ENCODE assay signal across 20 cellular contexts in the genomic region with DNA sequence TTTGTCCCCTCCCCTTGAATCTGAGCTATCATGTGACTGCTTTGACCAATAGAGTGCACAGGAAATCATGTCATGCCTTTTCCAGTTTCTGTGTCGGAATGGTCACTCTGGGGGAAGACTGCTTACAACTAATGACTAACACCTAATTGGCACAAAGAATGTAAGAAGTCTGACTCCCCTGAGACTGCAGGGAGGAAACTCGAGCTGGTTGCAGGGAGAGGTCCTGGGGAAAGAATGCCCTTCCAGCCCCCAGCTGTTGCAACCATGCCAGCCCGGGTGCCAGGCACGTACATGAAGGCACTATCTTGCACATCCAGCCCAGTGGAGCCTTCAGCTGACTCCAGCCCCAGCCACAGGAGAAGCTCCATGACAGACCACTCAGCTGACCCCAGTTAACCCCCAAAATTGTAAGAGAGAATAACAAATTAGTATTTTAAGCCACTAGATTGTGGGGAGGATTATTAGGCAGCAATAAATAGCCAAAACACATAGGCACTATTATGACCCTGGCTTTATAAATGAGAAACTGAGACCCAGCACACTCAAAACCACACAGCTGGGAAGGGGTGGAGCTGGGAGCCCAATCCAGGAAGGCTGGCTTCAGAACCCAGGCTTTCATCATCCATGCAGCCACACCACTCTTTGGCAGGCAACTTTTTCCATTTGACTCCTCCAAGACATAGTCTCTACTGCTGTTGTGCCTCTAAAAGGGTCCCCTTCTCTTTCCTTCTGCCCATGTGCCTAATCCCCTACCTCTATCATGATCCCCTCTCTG.
DNase-seq lines count a peak whose midpoint lies in the region; ATAC-seq and TF ChIP-seq lines count a peak whose summit lies in the region.
"Had no signal": no experiment of that assay in that cellular context is flagged by ENCODE, and none has a peak within 500 bp of the region (broad histone marks: within the 10 kb centered on the region; RNA-seq: fewer than 3 reads in every experiment).

No MANE protein-coding gene starts in this region.

- intact Hi-C loops in mucosa of descending colon (cut with DNase I, micrococcal nuclease): no loop called here

- H3K27ac Mint-ChIP-seq in chondrocyte (ENCODE audit: unreplicated experiment): peak overlapping the region; percentile 19
- H3K27ac Mint-ChIP-seq: mesothelial cell of epicardium, T-cell had no signal

- ATAC-seq in GM21717 (IDR thresholded peaks at IDR 0.05; ENCODE audit: unreplicated experiment): no peak
- no peak for ATAC-seq in HG03457 (IDR thresholded peaks at IDR 0.05; ENCODE audit: unreplicated experiment)
- ATAC-seq in mucosa of descending colon: no peak
- ATAC-seq: T-cell had no signal

- H3K4ac ChIP-seq in mesendoderm (ENCODE audit: low read depth, low read length): no peak overlapping the region

- no peaks in the 10 kb centered on the region for H3K79me1 ChIP-seq in mesendoderm (ENCODE audit: low read length)

- H3K36me3 Mint-ChIP-seq in chondrocyte (ENCODE audit: low read depth): no peaks in the 10 kb centered on the region
- H3K36me3 Mint-ChIP-seq: mesothelial cell of epicardium, T-cell had no signal

- no peak for TF ChIP-seq CTCF in chondrocyte (IDR thresholded peaks at IDR 0.05)
- no peak for TF ChIP-seq CTCF in mucosa of descending colon (IDR thresholded peaks at IDR 0.05)

- H3K36me3 ChIP-seq in mesendoderm (ENCODE audit: control insufficient read depth, insufficient read depth, low read length) (no peaks in the 10 kb centered on the region), mucosa of descending colon (ENCODE audit: low read depth) (no peaks in the 10 kb centered on the region)
- H3K36me3 ChIP-seq: uterus had no signal

- H3K4me3 Mint-ChIP-seq in chondrocyte (ENCODE audit: unreplicated experiment): no peak overlapping the region
- H3K4me3 Mint-ChIP-seq: central memory CD8-positive, alpha-beta T cell; mesothelial cell of epicardium; T-cell had no signal

- no peaks in the 10 kb centered on the region for H3K9me3 Mint-ChIP-seq in chondrocyte (ENCODE audit: low read depth)
- H3K9me3 Mint-ChIP-seq: central memory CD8-positive, alpha-beta T cell; mesothelial cell of epicardium had no signal

- H3K27me3 Mint-ChIP-seq in chondrocyte (ENCODE audit: low read depth): no peaks in the 10 kb centered on the region
- H3K27me3 Mint-ChIP-seq: central memory CD8-positive, alpha-beta T cell; T-cell had no signal

- H3K4me1 Mint-ChIP-seq in chondrocyte (ENCODE audit: low read depth): peaks cover 12% of the 10 kb centered on the region
- H3K4me1 Mint-ChIP-seq: central memory CD8-positive, alpha-beta T cell; mesothelial cell of epicardium; T-cell had no signal

- H2BK5ac ChIP-seq in mesendoderm (ENCODE audit: low read length): no peak overlapping the region

- H2BK15ac ChIP-seq in mesendoderm (replicated peaks; ENCODE audit: low read depth): no peak overlapping the region

- H4K8ac ChIP-seq in mesendoderm (ENCODE audit: low read depth, low read length): no peak overlapping the region

- H2BK120ac ChIP-seq in mesendoderm (ENCODE audit: low read depth, low read length): no peak overlapping the region

- H3K18ac ChIP-seq in mesendoderm (ENCODE audit: low read length): no peak overlapping the region

- H3K9me3 ChIP-seq in mucosa of descending colon: no peaks in the 10 kb centered on the region
- H3K9me3 ChIP-seq: uterus had no signal

- H3K27me3 ChIP-seq in mesendoderm (ENCODE audit: insufficient read depth, low read length, poor library complexity): no peaks in the 10 kb centered on the region
- H3K27me3 ChIP-seq: uterus had no signal

- H3K79me2 ChIP-seq in mesendoderm (ENCODE audit: control insufficient read depth, insufficient read depth, low read length): no peaks in the 10 kb centered on the region

- H2AK5ac ChIP-seq in mesendoderm (ENCODE audit: low read length): no peak overlapping the region

- H3K4me3 ChIP-seq in mesendoderm (ENCODE audit: low read length) (no peak overlapping the region), mucosa of descending colon (no peak overlapping the region)
- H3K4me3 ChIP-seq: uterus had no signal

- H3K27ac ChIP-seq in mesendoderm (ENCODE audit: low read depth, low read length): no peak overlapping the region
- H3K27ac ChIP-seq: uterus had no signal

- H3K9ac ChIP-seq in mesendoderm (ENCODE audit: low read length): no peak overlapping the region

- DNase-seq in A172 (ENCODE audit: low spot score) (peak; percentile 72), HT1080 (ENCODE audit: low read depth) (peak; percentile 62), chondrocyte (ENCODE audit: low spot score) (no peak), mesendoderm (peak; percentile 56), DMS53 treated with DMSO at 0.1 percent for 48 hours (lab: John Stamatoyannopoulos, UW; ENCODE audit: unreplicated experiment) (no peak), mucosa of descending colon (no peak)
- DNase-seq: ACHN; activated CD4-positive, alpha-beta T cell treated with anti-CD3 and anti-CD28 coated beads, Interleukin-2, amount 50 U/mL, for 1 hour; DMS 273 treated with DMSO at 0.1 percent for 48 hours; Karpas-422; NCI-H1417 treated with DMSO at 0.1 percent for 48 hours; NCI-H526; SHP77; stimulated activated CD4-positive, alpha-beta T cell treated with anti-CD3 and anti-CD28 coated beads, Interleukin-12 subunit alpha, Interleukin-12 subunit beta, amount 100 ng/mL, for 4 hours; T-cell; uterus had no signal

- no peak overlapping the region for H3K23ac ChIP-seq in mesendoderm (ENCODE audit: low read length)

- peaks cover 6% of the 10 kb centered on the region for H3K4me1 ChIP-seq in mesendoderm (ENCODE audit: control insufficient read depth, low read depth, low read length)
- H3K4me1 ChIP-seq in mucosa of descending colon (ENCODE audit: low read depth): no peaks in the 10 kb centered on the region
- H3K4me1 ChIP-seq: uterus had no signal

- no peak overlapping the region for H3K4me2 ChIP-seq in mesendoderm (ENCODE audit: low read length)

- H4K5ac ChIP-seq in mesendoderm (ENCODE audit: low read length): no peak overlapping the region

- WGBS in mesendoderm (ENCODE audit: extremely low coverage, insufficient coverage, low lambda C conversion rate): no CpG with 5 or more reads among the region's 4 CpGs

- no peak overlapping the region for H3K56ac ChIP-seq in mesendoderm (ENCODE audit: low read length)

Comparison
In these comparisons a context has a peak if more than half of its experiments do, and no peak if none do; other contexts are left out.
1. DNase-seq: peak in A172 (single experiment), HT1080 (single experiment) and mesendoderm (single experiment); none in chondrocyte (single experiment), DMS53 treated with DMSO at 0.1 percent for 48 hours (single experiment) and mucosa of descending colon (0 of 3).